3 cellular contexts compared by ENCODE assay signal in the genomic region with DNA sequence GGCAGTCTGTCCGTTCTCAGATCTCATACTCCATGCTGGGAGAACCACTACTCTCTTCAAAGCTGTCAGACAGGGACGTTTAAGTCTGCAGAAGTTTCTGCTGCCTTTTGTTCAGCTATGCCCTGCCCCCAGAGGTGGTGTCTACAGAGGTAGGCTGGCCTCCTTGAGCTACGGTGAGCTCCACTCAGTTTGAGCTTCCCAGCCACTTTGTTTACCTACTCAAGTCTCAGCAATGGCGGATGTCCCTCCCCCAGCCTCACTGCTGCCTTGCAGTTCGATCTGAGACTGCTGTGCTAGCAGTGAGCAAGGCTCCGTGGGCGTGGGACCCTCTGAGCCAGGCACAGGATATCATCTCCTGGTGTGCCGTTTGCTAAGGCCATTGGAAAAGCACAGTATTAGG. TPM values are rescaled to one million over a fixed set of nuclear protein-coding genes. Genes with fewer than 3 reads are reported as not detected.
"Had no signal": no experiment of that assay in that cellular context is flagged by ENCODE, and none has a peak within 500 bp of the region (broad histone marks: within the 10 kb centered on the region; RNA-seq: fewer than 3 reads in every experiment).

No MANE protein-coding gene starts in this region.

RNA-seq across cellular contexts. Expression of gene TMEM163, which starts 33.2 kb away (rescaled TPM):
- total RNA-seq: activated CD8-positive, alpha-beta T cell treated with anti-CD3 and anti-CD28 coated beads for 36 hours; activated naive CD4-positive, alpha-beta T cell treated with anti-CD3 and anti-CD28 coated beads for 36 hours; activated naive CD8-positive, alpha-beta T cell treated with anti-CD3 and anti-CD28 coated beads for 36 hours had no signal
